Comparison of ENCODE assay signal across 10 cellular contexts in genomic region chr5:136058031-136058971, GRCh38. TPM values are rescaled to one million over a fixed set of nuclear protein-coding genes. Genes with fewer than 3 reads are reported as not detected.
DNase-seq lines count a peak whose midpoint lies in the region; ATAC-seq and TF ChIP-seq lines count a peak whose summit lies in the region.
"Had no signal": no experiment of that assay in that cellular context is flagged by ENCODE, and none has a peak within 500 bp of the region (broad histone marks: within the 10 kb centered on the region; RNA-seq: fewer than 3 reads in every experiment).

No MANE protein-coding gene starts in this region.

- CTCF ChIA-PET in activated naive CD4-positive, alpha-beta T cell treated with anti-CD3 and anti-CD28 coated beads, Interleukin-2, amount 10 ng/mL, durations not matched to agents 7 days and 5 days (lab: Charles Lee): no interaction called here

- H3K27ac Mint-ChIP-seq in activated naive CD4-positive, alpha-beta T cell treated with anti-CD3 and anti-CD28 coated beads, Interleukin-2, amount 10 ng/mL, durations not matched to agents 7 days and 5 days: no peak overlapping the region

- intact Hi-C loops in upper lobe of right lung (cut with DNase I): no loop called here

- TF ChIP-seq CTCF in upper lobe of right lung (IDR thresholded peaks at IDR 0.05): peak; percentile 37

- no peaks in the 10 kb centered on the region for H3K27me3 ChIP-seq in upper lobe of right lung
- H3K27me3 ChIP-seq: BLaER1 had no signal

- H3K9me3 ChIP-seq in upper lobe of right lung: no peaks in the 10 kb centered on the region
- H3K9me3 ChIP-seq: BLaER1 had no signal

- no peaks in the 10 kb centered on the region for H3K9me3 Mint-ChIP-seq in activated naive CD4-positive, alpha-beta T cell treated with anti-CD3 and anti-CD28 coated beads, Interleukin-2, amount 10 ng/mL, durations not matched to agents 7 days and 5 days

- H3K4me1 Mint-ChIP-seq in activated naive CD4-positive, alpha-beta T cell treated with anti-CD3 and anti-CD28 coated beads, Interleukin-2, amount 10 ng/mL, durations not matched to agents 7 days and 5 days: no peaks in the 10 kb centered on the region

- ATAC-seq in upper lobe of right lung: peak; percentile 60

- H3K4me1 ChIP-seq in upper lobe of right lung: peaks cover 24% of the 10 kb centered on the region

- DNase-seq in NCI-H345 (lab: John Stamatoyannopoulos, UW): peak; percentile 8
- no peak for DNase-seq in NCI-H345 treated with DMSO at 0.1 percent for 48 hours (lab: John Stamatoyannopoulos, UW; ENCODE audit: unreplicated experiment)
- DNase-seq in astrocyte of the hippocampus (ENCODE audit: low read depth, low spot score): peak; percentile 92
- peak; percentile 94 for DNase-seq in kidney glomerular epithelial cell (lab: John Stamatoyannopoulos, UW)
- DNase-seq in upper lobe of right lung: no peak
- no peak for DNase-seq in activated naive CD4-positive, alpha-beta T cell treated with anti-CD3 and anti-CD28 coated beads, Interleukin-2, amount 10 ng/mL, durations not matched to agents 7 days and 5 days
- no peak for DNase-seq in HuH-7.5 (ENCODE audit: low spot score)
- no peak for DNase-seq in activated CD8-positive, alpha-beta memory T cell treated with anti-CD3 and anti-CD28 coated beads, Interleukin-2, amount 50 U/mL, for 4 hours
- DNase-seq: Karpas-422 had no signal

- H3K27me3 Mint-ChIP-seq in activated naive CD4-positive, alpha-beta T cell treated with anti-CD3 and anti-CD28 coated beads, Interleukin-2, amount 10 ng/mL, durations not matched to agents 7 days and 5 days: peaks cover 3% of the 10 kb centered on the region

- peaks cover 14% of the 10 kb centered on the region for H3K36me3 ChIP-seq in upper lobe of right lung
- H3K36me3 ChIP-seq: BLaER1 had no signal

- no peak overlapping the region for H3K27ac ChIP-seq in upper lobe of right lung
- H3K27ac ChIP-seq: BLaER1 had no signal

- H3K4me3 ChIP-seq in upper lobe of right lung: no peak overlapping the region
- H3K4me3 ChIP-seq: BLaER1 had no signal

- no peak overlapping the region for H3K4me3 Mint-ChIP-seq in activated naive CD4-positive, alpha-beta T cell treated with anti-CD3 and anti-CD28 coated beads, Interleukin-2, amount 10 ng/mL, durations not matched to agents 7 days and 5 days

- H3K36me3 Mint-ChIP-seq in activated naive CD4-positive, alpha-beta T cell treated with anti-CD3 and anti-CD28 coated beads, Interleukin-2, amount 10 ng/mL, durations not matched to agents 7 days and 5 days: no peaks in the 10 kb centered on the region

RNA-seq across cellular contexts. Expression of gene TGFBI, which starts 29.5 kb away (rescaled TPM):
- total RNA-seq in upper lobe of right lung: 96.7 TPM

Comparison
In these comparisons a context has a peak if more than half of its experiments do, and no peak if none do; other contexts are left out.
1. DNase-seq: peak in NCI-H345 (single experiment), astrocyte of the hippocampus (single experiment) and kidney glomerular epithelial cell (single experiment); none in NCI-H345 treated with DMSO at 0.1 percent for 48 hours (single experiment), upper lobe of right lung (single experiment), activated naive CD4-positive, alpha-beta T cell treated with anti-CD3 and anti-CD28 coated beads, Interleukin-2, amount 10 ng/mL, durations not matched to agents 7 days and 5 days (single experiment), HuH-7.5 (single experiment) and activated CD8-positive, alpha-beta memory T cell treated with anti-CD3 and anti-CD28 coated beads, Interleukin-2, amount 50 U/mL, for 4 hours (single experiment).